21 cellular contexts compared by ENCODE assay signal in genomic region chr1:212762234-212762633, GRCh38. TPM values are rescaled to one million over a fixed set of nuclear protein-coding genes. Genes with fewer than 3 reads are reported as not detected.
DNase-seq lines count a peak whose midpoint lies in the region; ATAC-seq and TF ChIP-seq lines count a peak whose summit lies in the region.
"Had no signal": no experiment of that assay in that cellular context is flagged by ENCODE, and none has a peak within 500 bp of the region (broad histone marks: within the 10 kb centered on the region; RNA-seq: fewer than 3 reads in every experiment).

No MANE protein-coding gene starts in this region.

- peak overlapping the region; percentile 30; the same call in 1 of the 2 replicates for H3K27ac Mint-ChIP-seq in WTC11
- H3K27ac Mint-ChIP-seq: CD4-positive, alpha-beta memory T cell had no signal

- peaks cover 0 to 11% (median 2%) of the 10 kb centered on the region in 4 donors for H3K9me3 ChIP-seq in tibial nerve
- H3K9me3 ChIP-seq: A549, BE2C had no signal

- 0 out of 2 replicates have a peak, but pooled peaks cover 10% of the 10 kb centered on the region for H3K4me1 Mint-ChIP-seq in WTC11

- TF ChIP-seq POLR2A in tibial nerve (IDR thresholded peaks at IDR 0.05): no peak

- H3K36me3 ChIP-seq in tibial nerve: peaks cover 0 to 37% (median 0%) of the 10 kb centered on the region in 3 donors
- H3K36me3 ChIP-seq: BE2C had no signal

- peaks cover 16% of the 10 kb centered on the region for H3K36me3 Mint-ChIP-seq in WTC11

- H3K27me3 Mint-ChIP-seq in WTC11 (ENCODE audit: low read depth): no peaks in the 10 kb centered on the region; the same call in 1 of the 2 replicates
- H3K27me3 Mint-ChIP-seq: CD4-positive, alpha-beta memory T cell had no signal

- peak overlapping the region; percentile 17 for H3K27ac ChIP-seq in C4-2B
- no peak overlapping the region for H3K27ac ChIP-seq in tibial nerve
- H3K27ac ChIP-seq: A549; BLaER1 treated with 17β-estradiol and CSF1 and Interleukin-3, amounts not matched to agents 10 nM and 100 nM had no signal

- H3K9me3 Mint-ChIP-seq in WTC11: peaks cover 11% of the 10 kb centered on the region

- no peak overlapping the region for H3K4me3 Mint-ChIP-seq in WTC11
- H3K4me3 Mint-ChIP-seq: CD4-positive, alpha-beta memory T cell had no signal

- TF ChIP-seq EP300 in tibial nerve (IDR thresholded peaks at IDR 0.05): no peak

- DNase-seq in LNCaP clone FGC (ENCODE audit: low read depth) (peak; percentile 42), WTC11 (ENCODE audit: low spot score) (no peak), left lobe of liver (ENCODE audit: low spot score) (no peak), NCI-H2196 (lab: John Stamatoyannopoulos, UW; ENCODE audit: unreplicated experiment) (no peak), SW480 (ENCODE audit: low spot score) (no peak), tibial nerve (ENCODE audit: low spot score in 2 of 2) (no peak)
- DNase-seq: 8988T; ACHN; AML-193; BE2C; Calu3; CD4-positive, alpha-beta memory T cell; COR-L47; DMS53; DMS79 treated with DMSO at 0.1 percent for 48 hours; GF-D8; GOT3; HCEC 1CT had no signal

- CTCF ChIA-PET in WTC11 (lab: Charles Lee): interaction anchor here (0.7 to 5.9 kb wide), 3 partner anchors 13 to 97 kb away, joined by 3 to 33 read pairs (median 9); no protein-coding TSS in a partner anchor

- 97 to 98% methylated on average over 4 of the region's 4 CpGs for WGBS in tibial nerve, 2 donors

- TF ChIP-seq CTCF in C4-2B (conservative IDR thresholded peaks at IDR 0.05): no peak
- TF ChIP-seq CTCF in LNCaP clone FGC (IDR thresholded peaks at IDR 0.05; ENCODE audit: control insufficient read depth, extremely low read depth, insufficient read depth): no peak
- TF ChIP-seq CTCF in WTC11 (IDR thresholded peaks at IDR 0.05): no peak
- no peak for TF ChIP-seq CTCF in tibial nerve (IDR thresholded peaks at IDR 0.05)

- ATAC-seq in WTC11 (no peak), left lobe of liver (peak; percentile 74)
- ATAC-seq: A549 had no signal

- POLR2A ChIA-PET in WTC11 (lab: Charles Lee): no interaction called here

- H3K27me3 ChIP-seq in tibial nerve: no peaks in the 10 kb centered on the region
- H3K27me3 ChIP-seq: BE2C; BLaER1 treated with 17β-estradiol and CSF1 and Interleukin-3, amounts not matched to agents 10 nM and 100 nM had no signal

- no peaks in the 10 kb centered on the region for H3K4me1 ChIP-seq in tibial nerve
- H3K4me1 ChIP-seq: BE2C had no signal

- H3K4me3 ChIP-seq in LNCaP clone FGC (ENCODE audit: low read depth, low read length): no peak overlapping the region
- H3K4me3 ChIP-seq in tibial nerve: no peak overlapping the region
- H3K4me3 ChIP-seq: A549; BLaER1 treated with 17β-estradiol and CSF1 and Interleukin-3, amounts not matched to agents 10 nM and 100 nM had no signal

TF ChIP-seq in WTC11, 78 proteins besides CTCF, POLR2A, EP300 and RAD21:
- TF ChIP-seq ZNF219 (CRISPR knock-in tag; IDR thresholded peaks at IDR 0.05; ENCODE audit: borderline replicate concordance) (no peak), NR2C2 (CRISPR knock-in tag; IDR thresholded peaks at IDR 0.05) (no peak), CREB1 (CRISPR knock-in tag; IDR thresholded peaks at IDR 0.05) (no peak), ZNF317 (CRISPR knock-in tag; IDR thresholded peaks at IDR 0.05; ENCODE audit: borderline replicate concordance, low read depth) (no peak)

RNA-seq across cellular contexts. Expression of gene NSL1, which starts 29.3 kb away (rescaled TPM):
- total RNA-seq in WTC11 (2021) (55.7 to 60.8 TPM (median 57.2 TPM) in 3 replicates), left lobe of liver (17.8 TPM), tibial nerve (10 to 100 TPM; 28.8 to 44.7 (median 32.6) TPM)

RNA-seq across cellular contexts. Expression of gene TATDN3, which starts 29.5 kb away (rescaled TPM):
- total RNA-seq in WTC11 (2021) (19.3 to 21.5 TPM (median 20.9 TPM) in 3 replicates), left lobe of liver (7.7 TPM), tibial nerve (10 to 100 TPM in 3 of 4 donors, 1 to 10 TPM in 1; 9.2 to 25.1 (median 13.0) TPM)
